Comparison of ENCODE assay signal across 21 cellular contexts in genomic region chr18:48454146-48454796, GRCh38. TPM values are rescaled to one million over a fixed set of nuclear protein-coding genes. Genes with fewer than 3 reads are reported as not detected.
DNase-seq lines count a peak whose midpoint lies in the region; ATAC-seq and TF ChIP-seq lines count a peak whose summit lies in the region.
"Had no signal": no experiment of that assay in that cellular context is flagged by ENCODE, and none has a peak within 500 bp of the region (broad histone marks: within the 10 kb centered on the region; RNA-seq: fewer than 3 reads in every experiment).

No MANE protein-coding gene starts in this region.

- TF ChIP-seq CTCF in nephron (IDR thresholded peaks at IDR 0.05; ENCODE audit: unreplicated experiment in 3 of 3) (no peak), OCI-LY7 (conservative IDR thresholded peaks at IDR 0.05; ENCODE audit: low read length) (no peak)

- CTCF ChIA-PET in activated CD8-positive, alpha-beta memory T cell treated with anti-CD3 and anti-CD28 coated beads, Interleukin-2, amount 10 ng/mL, durations not matched to agents 7 days and 5 days (lab: Charles Lee): interaction anchor here (0.7 to 2.5 kb wide), 2 partner anchors 9 to 22 kb away, joined by 3 to 21 read pairs; no protein-coding TSS in a partner anchor
- CTCF ChIA-PET in OCI-LY7 (lab: Charles Lee; ENCODE audit: unreplicated experiment): no interaction called here

- no peaks in the 10 kb centered on the region for H3K9me3 Mint-ChIP-seq in activated CD8-positive, alpha-beta memory T cell treated with anti-CD3 and anti-CD28 coated beads, Interleukin-2, amount 10 ng/mL, durations not matched to agents 7 days and 5 days (ENCODE audit: low read depth)
- H3K9me3 Mint-ChIP-seq in nephron: no peaks in the 10 kb centered on the region
- H3K9me3 Mint-ChIP-seq: activated CD4-positive, alpha-beta T cell treated with anti-CD3 and anti-CD28 coated beads, Interleukin-2, amount 10 ng/mL, durations not matched to agents 24 days and 14 days; stimulated activated memory B cell treated with anti-CD40 and anti-IgM and Interleukin-4, amounts not matched to agents 10 μg/mL and 1 μg/mL and 100 μg/mL, for 72 hours had no signal

- peak; percentile 34 for DNase-seq in activated CD8-positive, alpha-beta memory T cell treated with anti-CD3 and anti-CD28 coated beads, Interleukin-2, amount 10 ng/mL, durations not matched to agents 7 days and 5 days
- DNase-seq in activated CD8-positive, alpha-beta memory T cell treated with anti-CD3 and anti-CD28 coated beads, Interleukin-2, amount 50 U/mL, for 4 hours: no peak
- DNase-seq in epithelial cell of prostate (ENCODE audit: low read depth, low spot score): no peak
- no peak for DNase-seq in SHP77 treated with DMSO at 0.1 percent for 48 hours (lab: John Stamatoyannopoulos, UW)
- no peak for DNase-seq in OCI-LY7 (ENCODE audit: low spot score)
- DNase-seq: 8988T; activated CD4-positive, alpha-beta T cell treated with anti-CD3 and anti-CD28 coated beads, Interleukin-2, amount 10 ng/mL, durations not matched to agents 24 days and 14 days; GOT3; IMR-90; left cardiac atrium; NCI-H2029; NCI-H446; NK-92 treated with Interleukin-12 subunit alpha and Interleukin-12 subunit beta, amount 100 ng/mL, for 24 hours had no signal

- no peak overlapping the region for H3K27ac Mint-ChIP-seq in activated CD8-positive, alpha-beta memory T cell treated with anti-CD3 and anti-CD28 coated beads, Interleukin-2, amount 10 ng/mL, durations not matched to agents 7 days and 5 days
- peak overlapping the region; percentile 59 to 99 (median 87) for H3K27ac Mint-ChIP-seq in nephron
- H3K27ac Mint-ChIP-seq: activated CD4-positive, alpha-beta T cell treated with anti-CD3 and anti-CD28 coated beads, Interleukin-2, amount 10 ng/mL, durations not matched to agents 24 days and 14 days; B cell; neural progenitor cell; stimulated activated memory B cell treated with anti-CD40 and anti-IgM and Interleukin-4, amounts not matched to agents 10 μg/mL and 1 μg/mL and 100 μg/mL, for 72 hours had no signal

- POLR2A ChIA-PET in OCI-LY7 (lab: Charles Lee): interaction anchor here (0.6 kb wide), 1 partner anchor 1149 kb away, joined by 5 read pairs; no protein-coding TSS in a partner anchor

- H3K27ac ChIP-seq in epithelial cell of prostate: peak overlapping the region; percentile 91
- no peak overlapping the region for H3K27ac ChIP-seq in OCI-LY7 (ENCODE audit: low read depth, low read length, poor library complexity, severe bottlenecking)
- H3K27ac ChIP-seq: cardiac muscle cell, neural progenitor cell had no signal

- peaks cover 45% of the 10 kb centered on the region for H3K27me3 Mint-ChIP-seq in activated CD8-positive, alpha-beta memory T cell treated with anti-CD3 and anti-CD28 coated beads, Interleukin-2, amount 10 ng/mL, durations not matched to agents 7 days and 5 days
- peaks cover 16% of the 10 kb centered on the region for H3K27me3 Mint-ChIP-seq in nephron (ENCODE audit: low read depth)

- ATAC-seq in activated CD8-positive, alpha-beta memory T cell treated with anti-CD3 and anti-CD28 coated beads, Interleukin-2, amount 10 ng/mL, durations not matched to agents 7 days and 5 days: no peak
- ATAC-seq in HG02763 (IDR thresholded peaks at IDR 0.05; ENCODE audit: unreplicated experiment) (no peak), HG03095 (IDR thresholded peaks at IDR 0.05; ENCODE audit: unreplicated experiment) (no peak)
- ATAC-seq: left cardiac atrium; stimulated activated memory B cell treated with anti-CD40 and anti-IgM and Interleukin-4, amounts not matched to agents 10 μg/mL and 1 μg/mL and 100 μg/mL, for 72 hours had no signal

- H3K36me3 ChIP-seq in OCI-LY7 (ENCODE audit: insufficient read depth, low read length): no peaks in the 10 kb centered on the region
- H3K36me3 ChIP-seq: cardiac muscle cell, neural progenitor cell, tibial nerve had no signal

- H3K9me3 ChIP-seq in OCI-LY7 (ENCODE audit: low read length): no peaks in the 10 kb centered on the region
- H3K9me3 ChIP-seq: tibial nerve had no signal

- BruUV-seq in OCI-LY7 (replicated peaks; lab: Mats Ljungman, UMichigan): no TSS peak

- H3K4me3 Mint-ChIP-seq in activated CD8-positive, alpha-beta memory T cell treated with anti-CD3 and anti-CD28 coated beads, Interleukin-2, amount 10 ng/mL, durations not matched to agents 7 days and 5 days: no peak overlapping the region
- no peak overlapping the region for H3K4me3 Mint-ChIP-seq in nephron
- H3K4me3 Mint-ChIP-seq: activated CD4-positive, alpha-beta T cell treated with anti-CD3 and anti-CD28 coated beads, Interleukin-2, amount 10 ng/mL, durations not matched to agents 24 days and 14 days; B cell; stimulated activated memory B cell treated with anti-CD40 and anti-IgM and Interleukin-4, amounts not matched to agents 10 μg/mL and 1 μg/mL and 100 μg/mL, for 72 hours had no signal

- H3K4me3 ChIP-seq in OCI-LY7 (ENCODE audit: low read depth, low read length, poor library complexity, severe bottlenecking): no peak overlapping the region
- H3K4me3 ChIP-seq: cardiac muscle cell, neural progenitor cell, tibial nerve had no signal

- no peak overlapping the region for H2AFZ ChIP-seq in OCI-LY7 (ENCODE audit: low read length)
- H2AFZ ChIP-seq: neural progenitor cell had no signal

- H3K79me2 ChIP-seq in OCI-LY7 (ENCODE audit: insufficient read depth, low read depth, low read length): no peaks in the 10 kb centered on the region

- no peak overlapping the region for H3K4me2 ChIP-seq in OCI-LY7 (ENCODE audit: low read length)
- H3K4me2 ChIP-seq: neural progenitor cell had no signal

- H3K4me1 ChIP-seq in OCI-LY7 (ENCODE audit: insufficient read depth, low read length, poor library complexity, severe bottlenecking): no peaks in the 10 kb centered on the region

- no peaks in the 10 kb centered on the region for H4K20me1 ChIP-seq in OCI-LY7 (ENCODE audit: insufficient read depth, low read length)

- H3K9me2 ChIP-seq in OCI-LY7 (ENCODE audit: insufficient read depth, low read length): no peaks in the 10 kb centered on the region

- peaks cover 21% of the 10 kb centered on the region for H3K4me1 Mint-ChIP-seq in activated CD8-positive, alpha-beta memory T cell treated with anti-CD3 and anti-CD28 coated beads, Interleukin-2, amount 10 ng/mL, durations not matched to agents 7 days and 5 days
- H3K4me1 Mint-ChIP-seq in nephron: peaks cover 27% of the 10 kb centered on the region
- H3K4me1 Mint-ChIP-seq: B cell; stimulated activated memory B cell treated with anti-CD40 and anti-IgM and Interleukin-4, amounts not matched to agents 10 μg/mL and 1 μg/mL and 100 μg/mL, for 72 hours had no signal

- intact Hi-C loops in OCI-LY7 (cut with micrococcal nuclease; ENCODE audit: unreplicated experiment): no loop called here

- no peaks in the 10 kb centered on the region for H3K36me3 Mint-ChIP-seq in activated CD8-positive, alpha-beta memory T cell treated with anti-CD3 and anti-CD28 coated beads, Interleukin-2, amount 10 ng/mL, durations not matched to agents 7 days and 5 days
- no peaks in the 10 kb centered on the region for H3K36me3 Mint-ChIP-seq in nephron (ENCODE audit: low read depth)
- H3K36me3 Mint-ChIP-seq: neural progenitor cell; stimulated activated memory B cell treated with anti-CD40 and anti-IgM and Interleukin-4, amounts not matched to agents 10 μg/mL and 1 μg/mL and 100 μg/mL, for 72 hours had no signal

RNA-seq across cellular contexts. Expression of gene ZBTB7C, which starts 45.1 kb away (rescaled TPM):
- total RNA-seq in activated CD8-positive, alpha-beta memory T cell treated with anti-CD3 and anti-CD28 coated beads, Interleukin-2, amount 10 ng/mL, durations not matched to agents 7 days and 5 days: under 1 TPM in 1 of 2 experiments, not detected in 1; 0.09 TPM
- not detected in 2 replicates for total RNA-seq in OCI-LY7 (2014; rRNA removed; shearing (Covaris generic))
- not detected in 2 replicates for total RNA-seq in OCI-LY7 (2022)
- total RNA-seq: B cell, IMR-90 had no signal
